ENCODE assay signal across 21 cellular contexts in genomic region chr3:100030346-100030745, GRCh38.
A peak's percentile ranks its signal among the peaks of the same experiment; 100 is the strongest.
DNase-seq lines count a peak whose midpoint lies in the region; ATAC-seq lines count a peak whose summit lies in the region.
"Had no signal": no experiment of that assay in that cellular context is flagged by ENCODE, and none has a peak within 500 bp of the region (broad histone marks: within the 10 kb centered on the region; RNA-seq: fewer than 3 reads in every experiment).

No MANE protein-coding gene starts in this region.

- H3K9ac ChIP-seq in neuronal stem cell (ENCODE audit: low read depth, low read length, poor library complexity) = no peak overlapping the region

- H3K27ac ChIP-seq in neuronal stem cell (replicated peaks; ENCODE audit: low read length) = no peak overlapping the region
- H3K27ac ChIP-seq: vagina, WERI-Rb-1 had no signal

- H3K4me3 Mint-ChIP-seq in activated T-cell treated with anti-CD3 and anti-CD28 coated beads, Interleukin-2, amount 50 U/mL, for 24 hours = no peak overlapping the region
- H3K4me3 Mint-ChIP-seq: activated naive CD4-positive, alpha-beta T cell treated with anti-CD3 and anti-CD28 coated beads, Interleukin-2, amount 50 U/mL, for 24 hours; CD8-positive, alpha-beta memory T cell; immature natural killer cell; stimulated activated naive CD8-positive, alpha-beta T cell treated with anti-CD3 and anti-CD28 coated beads, Interleukin-15, amount 100 ng/mL, for 72 hours had no signal

- H3K4me2 ChIP-seq in neuronal stem cell (ENCODE audit: insufficient read depth, low read length, poor library complexity, severe bottlenecking) = no peak overlapping the region

- H2BK12ac ChIP-seq in neuronal stem cell (ENCODE audit: low read length) = no peak overlapping the region

- H2BK5ac ChIP-seq in neuronal stem cell (ENCODE audit: low read length) = no peak overlapping the region

- no peak overlapping the region for H2BK15ac ChIP-seq in neuronal stem cell (ENCODE audit: low read length)

- peak; percentile 96 for ATAC-seq in esophagus mucosa
- ATAC-seq: HepG2; stimulated activated naive CD8-positive, alpha-beta T cell treated with anti-CD3 and anti-CD28 coated beads, Interleukin-15, amount 100 ng/mL, for 72 hours had no signal

- H3K36me3 Mint-ChIP-seq in activated T-cell treated with anti-CD3 and anti-CD28 coated beads, Interleukin-2, amount 50 U/mL, for 24 hours (ENCODE audit: low read depth) = peaks cover 23% of the 10 kb centered on the region
- H3K36me3 Mint-ChIP-seq: immature natural killer cell had no signal

- H4K8ac ChIP-seq in neuronal stem cell (ENCODE audit: low read depth, low read length) = no peak overlapping the region

- H3K4me1 Mint-ChIP-seq in activated T-cell treated with anti-CD3 and anti-CD28 coated beads, Interleukin-2, amount 50 U/mL, for 24 hours (ENCODE audit: low read depth) = peaks cover 17% of the 10 kb centered on the region
- H3K4me1 Mint-ChIP-seq: CD8-positive, alpha-beta memory T cell; immature natural killer cell had no signal

- no peak overlapping the region for H3K4me3 ChIP-seq in neuronal stem cell (ENCODE audit: low read length in 2 of 2)
- H3K4me3 ChIP-seq: skin epidermis, vagina had no signal

- no peaks in the 10 kb centered on the region for H3K27me3 ChIP-seq in neuronal stem cell (ENCODE audit: control insufficient read depth in 3 of 3, insufficient read depth in 3 of 3, low read depth in 1 of 3, low read length in 3 of 3)
- H3K27me3 ChIP-seq: vagina had no signal

- no peak overlapping the region for H2AFZ ChIP-seq in neuronal stem cell (ENCODE audit: low read length)

- no peak overlapping the region for H3K23ac ChIP-seq in neuronal stem cell (ENCODE audit: low read depth, low read length, poor library complexity)

- H3K14ac ChIP-seq in neuronal stem cell (ENCODE audit: low read length) = no peak overlapping the region

- no peak for DNase-seq in activated T-cell treated with anti-CD3 and anti-CD28 coated beads, Interleukin-2, amount 50 U/mL, for 24 hours
- DNase-seq in activated T-cell treated with anti-CD3 and anti-CD28 coated beads, Interleukin-2, amount 50 U/mL, for 1 hour = no peak
- DNase-seq in HT1080 (ENCODE audit: low read depth) = peak; percentile 27
- no peak for DNase-seq in GDM1 (lab: John Stamatoyannopoulos, UW)
- no peak for DNase-seq in SW 1271 (lab: John Stamatoyannopoulos, UW)
- DNase-seq in neuronal stem cell (ENCODE audit: low spot score) = no peak
- no peak for DNase-seq in DMS 273 (lab: John Stamatoyannopoulos, UW; ENCODE audit: unreplicated experiment)
- DNase-seq: activated CD8-positive, alpha-beta memory T cell treated with anti-CD3 and anti-CD28 coated beads, Interleukin-2, amount 50 U/mL, for 4 hours; CD8-positive, alpha-beta memory T cell; foreskin fibroblast; immature natural killer cell; NCI-H1048; NCI-H524 treated with DMSO at 0.1 percent for 48 hours; nucleus accumbens; stimulated activated naive CD8-positive, alpha-beta T cell treated with anti-CD3 and anti-CD28 coated beads, Interleukin-15, amount 100 ng/mL, for 72 hours; WERI-Rb-1 had no signal

- H4K91ac ChIP-seq in neuronal stem cell (ENCODE audit: low read depth, low read length, poor library complexity) = no peak overlapping the region

- no peak overlapping the region for H2AK5ac ChIP-seq in neuronal stem cell (ENCODE audit: low read depth, low read length)

- H3K9me3 Mint-ChIP-seq in activated T-cell treated with anti-CD3 and anti-CD28 coated beads, Interleukin-2, amount 50 U/mL, for 24 hours = no peaks in the 10 kb centered on the region
- H3K9me3 Mint-ChIP-seq: activated naive CD4-positive, alpha-beta T cell treated with anti-CD3 and anti-CD28 coated beads, Interleukin-2, amount 50 U/mL, for 24 hours; CD8-positive, alpha-beta memory T cell; immature natural killer cell; stimulated activated naive CD8-positive, alpha-beta T cell treated with anti-CD3 and anti-CD28 coated beads, Interleukin-15, amount 100 ng/mL, for 72 hours had no signal

- no peak overlapping the region for H3K4ac ChIP-seq in neuronal stem cell (ENCODE audit: low read length)

- H2BK120ac ChIP-seq in neuronal stem cell (ENCODE audit: low read depth, low read length) = no peak overlapping the region

- no CpG with 5 or more reads among the region's 3 CpGs for WGBS in neuronal stem cell (ENCODE audit: extremely low coverage in 2 of 2, insufficient read length in 2 of 2, insufficient replicate concordance in 1 of 2), 2 donors

- H3K9me3 ChIP-seq in neuronal stem cell (replicated peaks in 1 of 2; ENCODE audit: control insufficient read depth in 2 of 2, insufficient read depth in 1 of 2, low read depth in 1 of 2, low read length in 2 of 2) = no peaks in the 10 kb centered on the region
- H3K9me3 ChIP-seq: vagina had no signal

- H3K79me1 ChIP-seq in neuronal stem cell (ENCODE audit: low read depth, low read length) = no peaks in the 10 kb centered on the region

- peak overlapping the region; percentile 53 for H3K27ac Mint-ChIP-seq in activated T-cell treated with anti-CD3 and anti-CD28 coated beads, Interleukin-2, amount 50 U/mL, for 24 hours
- H3K27ac Mint-ChIP-seq: activated naive CD4-positive, alpha-beta T cell treated with anti-CD3 and anti-CD28 coated beads, Interleukin-2, amount 50 U/mL, for 24 hours; CD8-positive, alpha-beta memory T cell; immature natural killer cell; stimulated activated naive CD8-positive, alpha-beta T cell treated with anti-CD3 and anti-CD28 coated beads, Interleukin-15, amount 100 ng/mL, for 72 hours had no signal

- peaks cover 3 to 7% of the 10 kb centered on the region in 2 donors for H3K4me1 ChIP-seq in neuronal stem cell (ENCODE audit: control insufficient read depth in 2 of 2, insufficient read depth in 1 of 2, low read depth in 1 of 2, low read length in 2 of 2)

- H3K27me3 Mint-ChIP-seq in activated T-cell treated with anti-CD3 and anti-CD28 coated beads, Interleukin-2, amount 50 U/mL, for 24 hours = no peaks in the 10 kb centered on the region
- H3K27me3 Mint-ChIP-seq: activated naive CD4-positive, alpha-beta T cell treated with anti-CD3 and anti-CD28 coated beads, Interleukin-2, amount 50 U/mL, for 24 hours; CD8-positive, alpha-beta memory T cell; stimulated activated naive CD8-positive, alpha-beta T cell treated with anti-CD3 and anti-CD28 coated beads, Interleukin-15, amount 100 ng/mL, for 72 hours had no signal

- no peak overlapping the region for H3K18ac ChIP-seq in neuronal stem cell (ENCODE audit: low read length)

- no peaks in the 10 kb centered on the region for H3K36me3 ChIP-seq in neuronal stem cell (replicated peaks in 1 of 2; ENCODE audit: control insufficient read depth in 2 of 2, insufficient read depth in 2 of 2, low read length in 2 of 2)
- H3K36me3 ChIP-seq: vagina, WERI-Rb-1 had no signal
